Comparison of ENCODE assay signal across 17 cellular contexts in genomic region chr22:25729595-25729994, GRCh38. TPM values are rescaled to one million over a fixed set of nuclear protein-coding genes. Genes with fewer than 3 reads are reported as not detected.
"Had no signal": no experiment of that assay in that cellular context is flagged by ENCODE, and none has a peak within 500 bp of the region (broad histone marks: within the 10 kb centered on the region; RNA-seq: fewer than 3 reads in every experiment).

No MANE protein-coding gene starts in this region.

- ATAC-seq: activated naive CD8-positive, alpha-beta T cell treated with anti-CD3 and anti-CD28 coated beads, Interleukin-2, amount 50 U/mL, for 24 hours; left lobe of liver had no signal

- H3K27ac ChIP-seq: brain microvascular endothelial cell, dorsolateral prefrontal cortex, epithelial cell of prostate had no signal

- H3K9me3 Mint-ChIP-seq: activated naive CD8-positive, alpha-beta T cell treated with anti-CD3 and anti-CD28 coated beads, Interleukin-2, amount 50 U/mL, for 24 hours had no signal

- H3K4me3 ChIP-seq: dorsolateral prefrontal cortex, lung had no signal

- H3K36me3 ChIP-seq: brain microvascular endothelial cell had no signal

- H3K27ac Mint-ChIP-seq: activated naive CD8-positive, alpha-beta T cell treated with anti-CD3 and anti-CD28 coated beads, Interleukin-2, amount 50 U/mL, for 24 hours; T-helper 1 cell treated with Interleukin-12 subunit alpha and Interleukin-12 subunit beta and Interleukin-4 antibody, amounts not matched to agents 30 μg/mL and 1 μg/mL, for 36 hours had no signal

- H3K4me3 Mint-ChIP-seq: activated naive CD8-positive, alpha-beta T cell treated with anti-CD3 and anti-CD28 coated beads, Interleukin-2, amount 50 U/mL, for 24 hours; T-helper 1 cell treated with Interleukin-12 subunit alpha and Interleukin-12 subunit beta and Interleukin-4 antibody, amounts not matched to agents 30 μg/mL and 1 μg/mL, for 36 hours had no signal

- H3K27me3 ChIP-seq: brain microvascular endothelial cell, dorsolateral prefrontal cortex had no signal

- DNase-seq: activated CD4-positive, alpha-beta T cell treated with anti-CD3 and anti-CD28 coated beads, Interleukin-2, amount 50 U/mL, for 4 hours; activated CD4-positive, CD25-positive, alpha-beta regulatory T cell treated with anti-CD3 and anti-CD28 coated beads, Interleukin-2, amount 50 U/mL, for 72 hours; activated naive CD4-positive, alpha-beta T cell treated with Interleukin-2 at 50 U/mL for 16 hours; activated naive CD8-positive, alpha-beta T cell treated with anti-CD3 and anti-CD28 coated beads, Interleukin-2, amount 50 U/mL, for 24 hours; activated T-cell treated with anti-CD3 and anti-CD28 coated beads for 4 hours; anterior cingulate cortex; brain microvascular endothelial cell; central memory CD4-positive, alpha-beta T cell; dorsolateral prefrontal cortex; foreskin fibroblast; hippocampal formation; occipital lobe; stimulated activated CD4-positive, alpha-beta T cell treated with anti-CD3 and anti-CD28 coated beads, Interleukin-2, amount 100 ng/mL, for 24 hours had no signal

RNA-seq across cellular contexts. Expression of gene MYO18B, which starts 12.4 kb away (rescaled TPM):
- total RNA-seq: left lobe of liver had no signal
